8 cellular contexts compared by ENCODE assay signal in the genomic region with DNA sequence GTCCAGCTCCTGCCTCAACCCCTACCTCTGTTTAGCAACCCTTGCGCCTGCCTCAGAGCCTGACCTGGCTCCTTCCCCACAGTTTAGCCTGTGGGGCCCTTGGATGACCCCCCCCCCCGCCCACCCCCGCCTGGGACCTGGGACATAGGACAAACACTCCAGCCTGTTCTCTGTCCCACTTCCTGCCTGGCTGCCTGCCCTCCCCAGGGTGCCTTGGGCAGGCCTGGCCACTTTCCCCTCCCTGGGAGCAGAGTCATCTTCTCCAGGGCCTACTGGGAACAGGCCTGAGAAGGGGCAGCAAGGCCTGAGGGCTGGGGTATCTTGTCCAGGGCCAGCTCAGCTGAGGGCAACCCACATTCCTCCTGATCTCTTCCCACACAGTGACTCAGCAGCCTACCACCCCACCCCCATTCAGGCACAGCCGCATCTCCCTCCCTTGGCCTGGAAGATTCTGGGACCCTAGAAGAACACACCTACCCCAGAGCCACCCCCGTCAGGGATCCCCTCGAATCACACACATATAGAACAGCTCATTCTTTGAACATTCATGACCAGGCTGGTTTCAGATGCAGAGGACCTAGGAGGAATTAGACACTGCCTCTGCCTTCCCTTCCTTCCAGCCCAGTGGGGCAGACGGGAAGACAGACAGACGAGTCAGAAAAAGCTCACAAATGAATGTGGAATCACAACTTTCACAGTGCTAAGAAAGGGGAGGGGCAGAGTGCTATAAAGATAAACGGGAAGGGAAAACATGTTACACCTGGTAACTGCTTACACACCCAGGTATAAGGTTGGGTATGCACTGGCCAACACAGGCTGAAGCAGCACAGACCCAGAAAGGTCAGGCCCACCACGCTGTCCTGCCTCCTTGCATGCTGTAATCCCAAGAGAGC. TPM values are rescaled to one million over a fixed set of nuclear protein-coding genes. Genes with fewer than 3 reads are reported as not detected.
DNase-seq lines count a peak whose midpoint lies in the region; TF ChIP-seq lines count a peak whose summit lies in the region.

No MANE protein-coding gene starts in this region.

- in situ Hi-C loops in KBM-7 (cut with MboI; ENCODE audit: low pct_unique_long_range_greater_than_20kb, low sequenced_read_pairs): no loop called here

- peak overlapping the region; percentile 24 for H3K4me2 ChIP-seq in mesenchymal stem cell (ENCODE audit: low read length, poor library complexity, severe bottlenecking)

- H3K9ac ChIP-seq in colonic mucosa (ENCODE audit: low read depth in 2 of 2, low read length in 2 of 2) (peak overlapping the region; percentile 32 to 88), mesenchymal stem cell (ENCODE audit: low read length) (peak overlapping the region; percentile 68)

- peaks cover 32% of the 10 kb centered on the region for H3K79me1 ChIP-seq in mesenchymal stem cell (replicated peaks; ENCODE audit: low read length, poor library complexity, severe bottlenecking)

- no peaks in the 10 kb centered on the region for H3K9me3 ChIP-seq in colonic mucosa
- H3K9me3 ChIP-seq in mesenchymal stem cell (ENCODE audit: control insufficient read depth, low read length): no peaks in the 10 kb centered on the region

- H3K27me3 ChIP-seq in colonic mucosa (no peaks in the 10 kb centered on the region), mesenchymal stem cell (ENCODE audit: control insufficient read depth in 1 of 2, insufficient read depth in 1 of 2, low read length in 2 of 2) (no peaks in the 10 kb centered on the region)

- H2BK5ac ChIP-seq in mesenchymal stem cell (ENCODE audit: low read depth, low read length, poor library complexity, severe bottlenecking): peak overlapping the region; percentile 67

- H2BK15ac ChIP-seq in mesenchymal stem cell (ENCODE audit: low read depth, poor library complexity, severe bottlenecking): peak overlapping the region; percentile 66

- H4K8ac ChIP-seq in mesenchymal stem cell (ENCODE audit: low read length): peak overlapping the region; percentile 92

- H3K14ac ChIP-seq in mesenchymal stem cell (ENCODE audit: low read length in 2 of 2): peak overlapping the region in 1 of 2 experiments; percentile 88

- no peaks in the 10 kb centered on the region for H3K36me3 ChIP-seq in colonic mucosa
- peaks cover 40 to 47% of the 10 kb centered on the region in 2 experiments for H3K36me3 ChIP-seq in mesenchymal stem cell (ENCODE audit: control insufficient read depth in 1 of 2, insufficient read depth in 2 of 2, low read depth in 1 of 2, low read length in 2 of 2)

- peaks cover 22% of the 10 kb centered on the region for H3K4me1 ChIP-seq in colonic mucosa
- peaks cover 45% of the 10 kb centered on the region for H3K4me1 ChIP-seq in mesenchymal stem cell (ENCODE audit: control insufficient read depth, insufficient read depth, low read depth, low read length)

- 32% methylated on average over 7 of the region's 10 CpGs for WGBS in mesenchymal stem cell

- peak overlapping the region; percentile 95 for H4K91ac ChIP-seq in mesenchymal stem cell (ENCODE audit: low read length)

- H2AK5ac ChIP-seq in mesenchymal stem cell (ENCODE audit: low read length, severe bottlenecking): peak overlapping the region; percentile 96

- no peak overlapping the region for H2AFZ ChIP-seq in mesenchymal stem cell (ENCODE audit: low read depth, low read length)

- no peak overlapping the region for H3K4me3 ChIP-seq in AG09309 (ENCODE audit: control insufficient read depth, low read depth, low read length)
- H3K4me3 ChIP-seq in colonic mucosa: no peak overlapping the region
- H3K4me3 ChIP-seq in mesenchymal stem cell (ENCODE audit: insufficient read depth in 1 of 2, low read depth in 1 of 2, low read length in 2 of 2): peak overlapping the region in 1 of 2 experiments; percentile 6

- H3K4ac ChIP-seq in mesenchymal stem cell (ENCODE audit: low read depth in 1 of 2, low read length in 2 of 2): peak overlapping the region; percentile 62 to 97

- DNase-seq in AG09309 (ENCODE audit: low read depth) (peak; percentile 64), M059J (ENCODE audit: low read depth) (peak; percentile 98), colonic mucosa (peak; percentile 81), mesenchymal stem cell (peak; percentile 94), NOMO-1 (lab: John Stamatoyannopoulos, UW; ENCODE audit: unreplicated experiment in 2 of 2) (no peak), KBM-7 (no peak)
- no peak for DNase-seq in NK-92 treated with Interleukin-12 subunit alpha and Interleukin-12 subunit beta, amount 100 ng/mL, for 24 hours (lab: John Stamatoyannopoulos, UW)
- no peak for DNase-seq in stimulated activated CD4-positive, alpha-beta T cell treated with anti-CD3 and anti-CD28 coated beads, Interleukin-12 subunit alpha, Interleukin-12 subunit beta, amount 100 ng/mL, for 4 hours

- H3K18ac ChIP-seq in mesenchymal stem cell (ENCODE audit: low read depth in 1 of 2, low read length in 2 of 2): peak overlapping the region; percentile 88 to 94

- TF ChIP-seq CTCF in AG09309 (IDR thresholded peaks at IDR 0.05; ENCODE audit: control insufficient read depth, insufficient read depth, low read depth, low read length, missing control alignments) (no peak), colonic mucosa (IDR thresholded peaks at IDR 0.05) (no peak)

- intact Hi-C loops in colonic mucosa (cut with DNase I): no loop called here

- peak overlapping the region; percentile 91 for H3K27ac ChIP-seq in colonic mucosa
- peak overlapping the region; percentile 95 for H3K27ac ChIP-seq in mesenchymal stem cell (ENCODE audit: low read length, poor library complexity, severe bottlenecking)

- H2BK12ac ChIP-seq in mesenchymal stem cell (ENCODE audit: low read length in 2 of 2): peak overlapping the region; percentile 97 to 99

- peak overlapping the region; percentile 97 for H2BK120ac ChIP-seq in mesenchymal stem cell (ENCODE audit: low read depth, low read length)

- H3K23ac ChIP-seq in mesenchymal stem cell (ENCODE audit: low read length in 2 of 2): peak overlapping the region in 1 of 2 experiments; percentile 76

RNA-seq across cellular contexts. Expression of gene FHOD1, which starts 6.0 kb away (rescaled TPM):
- 11.8 and 26.0 TPM in 2 replicates for total RNA-seq in M059J (2014; rRNA removed; shearing (Covaris generic))
- 10 to 100 TPM; 21.6 to 47.2 TPM for total RNA-seq in colonic mucosa
- polyA plus RNA-seq in mesenchymal stem cell (2013, experiment 1 of 2): 51.6 TPM
- polyA plus RNA-seq in mesenchymal stem cell (2013, experiment 2 of 2): 50.1 TPM

RNA-seq across cellular contexts. Expression of gene SLC9A5, which starts 7.5 kb away (rescaled TPM):
- total RNA-seq in M059J (2014; rRNA removed; shearing (Covaris generic)): 0.62 and 1.3 TPM in 2 replicates
- 1 to 10 TPM in 1 of 2 donors, under 1 TPM in 1; 0.48 to 2.1 TPM for total RNA-seq in colonic mucosa
- 1.5 TPM for polyA plus RNA-seq in mesenchymal stem cell (2013, experiment 1 of 2)
- polyA plus RNA-seq in mesenchymal stem cell (2013, experiment 2 of 2): 1.5 TPM

RNA-seq across cellular contexts. Expression of gene TMEM208, which starts 14.3 kb away (rescaled TPM):
- 44.2 and 44.7 TPM in 2 replicates for total RNA-seq in M059J (2014; rRNA removed; shearing (Covaris generic))
- 10 to 100 TPM; 42.8 to 69.0 TPM for total RNA-seq in colonic mucosa
- polyA plus RNA-seq in mesenchymal stem cell (2013, experiment 1 of 2): 43.4 TPM
- polyA plus RNA-seq in mesenchymal stem cell (2013, experiment 2 of 2): 44.0 TPM

RNA-seq across cellular contexts. Expression of gene PLEKHG4, which starts 38.1 kb away (rescaled TPM):
- 2.2 and 2.5 TPM in 2 replicates for total RNA-seq in M059J (2014; rRNA removed; shearing (Covaris generic))
- total RNA-seq in colonic mucosa: 10 to 100 TPM; 13.1 to 14.7 TPM
- polyA plus RNA-seq in mesenchymal stem cell (2013, experiment 1 of 2): 6.6 TPM
- polyA plus RNA-seq in mesenchymal stem cell (2013, experiment 2 of 2): 6.5 TPM

RNA-seq across cellular contexts. Expression of gene ELMO3, which starts 42.3 kb away (rescaled TPM):
- total RNA-seq in M059J (2014; rRNA removed; shearing (Covaris generic)): 0.62 and 1.2 TPM in 2 replicates
- 10 to 100 TPM; 60.7 to 75.6 TPM for total RNA-seq in colonic mucosa
- 0.64 TPM for polyA plus RNA-seq in mesenchymal stem cell (2013, experiment 1 of 2)
- polyA plus RNA-seq in mesenchymal stem cell (2013, experiment 2 of 2): 0.49 TPM

Comparison
In these comparisons a context has a peak if more than half of its experiments do, and no peak if none do; other contexts are left out.
1. DNase-seq: peak in AG09309 (single experiment), M059J (single experiment), colonic mucosa (single experiment) and mesenchymal stem cell (single experiment); none in NK-92 treated with Interleukin-12 subunit alpha and Interleukin-12 subunit beta, amount 100 ng/mL, for 24 hours (single experiment), stimulated activated CD4-positive, alpha-beta T cell treated with anti-CD3 and anti-CD28 coated beads, Interleukin-12 subunit alpha, Interleukin-12 subunit beta, amount 100 ng/mL, for 4 hours (single experiment), NOMO-1 (0 of 2) and KBM-7 (single experiment).